8 cellular contexts compared by ENCODE assay signal in genomic region chr10:88271736-88272135, GRCh38.
DNase-seq lines count a peak whose midpoint lies in the region; ATAC-seq and TF ChIP-seq lines count a peak whose summit lies in the region.

No MANE protein-coding gene starts in this region.

- no peak for TF ChIP-seq CTCF in foreskin fibroblast (IDR thresholded peaks at IDR 0.05; ENCODE audit: low read depth, low read length)

- ATAC-seq in HG02798 (IDR thresholded peaks at IDR 0.05; ENCODE audit: poor library complexity, unreplicated experiment), result peak; percentile 33

- no peak overlapping the region for H3K4me3 ChIP-seq in foreskin fibroblast (ENCODE audit: low read depth in 1 of 2, low read length in 2 of 2)

- DNase-seq in DMS 273 (lab: John Stamatoyannopoulos, UW; ENCODE audit: unreplicated experiment), result peak; percentile 29
- no peak for DNase-seq in DMS 273 treated with DMSO at 0.1 percent for 48 hours (lab: John Stamatoyannopoulos, UW)
- peak; percentile 75 for DNase-seq in OCI-M1 (lab: John Stamatoyannopoulos, UW)
- peak; percentile 55 to 73 for DNase-seq in foreskin fibroblast
- DNase-seq in stimulated activated naive CD4-positive, alpha-beta T cell treated with Interleukin-2 at 50 U/mL for 16 hours (lab: John Stamatoyannopoulos, UW), result no peak
- no peak for DNase-seq in HK-2 (ENCODE audit: unreplicated experiment)
- DNase-seq in NCI-H2227 treated with DMSO at 0.1 percent for 48 hours (lab: John Stamatoyannopoulos, UW), result no peak

Comparison
In these comparisons a context has a peak if more than half of its experiments do, and no peak if none do; other contexts are left out.
1. DNase-seq: peak in DMS 273 (single experiment), OCI-M1 (single experiment) and foreskin fibroblast (2 of 2); none in DMS 273 treated with DMSO at 0.1 percent for 48 hours (single experiment), stimulated activated naive CD4-positive, alpha-beta T cell treated with Interleukin-2 at 50 U/mL for 16 hours (single experiment), HK-2 (single experiment) and NCI-H2227 treated with DMSO at 0.1 percent for 48 hours (single experiment).